ENCODE assay signal across 12 cellular contexts in genomic region chr2:241762321-241762932, GRCh38. TPM values are rescaled to one million over a fixed set of nuclear protein-coding genes. Genes with fewer than 3 reads are reported as not detected.
DNase-seq lines count a peak whose midpoint lies in the region; ATAC-seq and TF ChIP-seq lines count a peak whose summit lies in the region.
"Had no signal": no experiment of that assay in that cellular context is flagged by ENCODE, and none has a peak within 500 bp of the region (broad histone marks: within the 10 kb centered on the region; RNA-seq: fewer than 3 reads in every experiment).

No MANE protein-coding gene starts in this region.

- H3K27ac Mint-ChIP-seq in activated CD4-positive, alpha-beta memory T cell treated with anti-CD3 and anti-CD28 coated beads, Interleukin-2, amount 10 ng/mL, durations not matched to agents 7 days and 5 days, result peak overlapping the region; percentile 92
- H3K27ac Mint-ChIP-seq in mesothelial cell of epicardium, result peak overlapping the region; percentile 44

- H3K4me1 Mint-ChIP-seq in activated CD4-positive, alpha-beta memory T cell treated with anti-CD3 and anti-CD28 coated beads, Interleukin-2, amount 10 ng/mL, durations not matched to agents 7 days and 5 days, result peaks cover 55% of the 10 kb centered on the region
- peaks cover 33% of the 10 kb centered on the region for H3K4me1 Mint-ChIP-seq in mesothelial cell of epicardium

- no peaks in the 10 kb centered on the region for H3K27me3 Mint-ChIP-seq in activated CD4-positive, alpha-beta memory T cell treated with anti-CD3 and anti-CD28 coated beads, Interleukin-2, amount 10 ng/mL, durations not matched to agents 7 days and 5 days
- no peaks in the 10 kb centered on the region for H3K27me3 Mint-ChIP-seq in mesothelial cell of epicardium (ENCODE audit: low read depth)

- peaks cover 21% of the 10 kb centered on the region for H3K36me3 Mint-ChIP-seq in activated CD4-positive, alpha-beta memory T cell treated with anti-CD3 and anti-CD28 coated beads, Interleukin-2, amount 10 ng/mL, durations not matched to agents 7 days and 5 days (ENCODE audit: low read depth)
- H3K36me3 Mint-ChIP-seq in mesothelial cell of epicardium, result peaks cover 24% of the 10 kb centered on the region

- peak overlapping the region; percentile 45 for H3K4me3 Mint-ChIP-seq in activated CD4-positive, alpha-beta memory T cell treated with anti-CD3 and anti-CD28 coated beads, Interleukin-2, amount 10 ng/mL, durations not matched to agents 7 days and 5 days
- no peak overlapping the region for H3K4me3 Mint-ChIP-seq in mesothelial cell of epicardium

- no peak for TF ChIP-seq CTCF in mesothelial cell of epicardium (IDR thresholded peaks at IDR 0.05; ENCODE audit: unreplicated experiment)

- CTCF ChIA-PET in activated CD4-positive, alpha-beta memory T cell treated with anti-CD3 and anti-CD28 coated beads, Interleukin-2, amount 10 ng/mL, durations not matched to agents 7 days and 5 days (lab: Charles Lee), result interaction anchor here (0.8 to 2.2 kb wide), 5 partner anchors 22 to 116 kb away, joined by 3 to 8 read pairs (median 5); partner anchors contain the start of gene RTP5

- POLR2A ChIA-PET in activated CD4-positive, alpha-beta memory T cell treated with anti-CD3 and anti-CD28 coated beads, Interleukin-2, amount 10 ng/mL, durations not matched to agents 7 days and 5 days (lab: Charles Lee), result interaction anchor here (0.6 to 3.6 kb wide), 15 partner anchors 10 to 128 kb away, joined by 3 to 41 read pairs (median 9); partner anchors contain the start of genes D2HGDH, DTYMK, ING5 and PDCD1

- H3K9me3 Mint-ChIP-seq in activated CD4-positive, alpha-beta memory T cell treated with anti-CD3 and anti-CD28 coated beads, Interleukin-2, amount 10 ng/mL, durations not matched to agents 7 days and 5 days, result peaks cover 4% of the 10 kb centered on the region
- H3K9me3 Mint-ChIP-seq in mesothelial cell of epicardium, result peaks cover 4% of the 10 kb centered on the region

- ATAC-seq in HG02973 (IDR thresholded peaks at IDR 0.05; ENCODE audit: unreplicated experiment) (no peak), GM19452 (IDR thresholded peaks at IDR 0.05; ENCODE audit: unreplicated experiment) (no peak)

- peak; percentile 6 for DNase-seq in NCI-H510A treated with DMSO at 0.1 percent for 48 hours (lab: John Stamatoyannopoulos, UW)
- no peak for DNase-seq in NCI-H510A (lab: John Stamatoyannopoulos, UW)
- DNase-seq in DMS53 (lab: John Stamatoyannopoulos, UW), result peak; percentile 75
- peak; percentile 49 for DNase-seq in activated CD4-positive, alpha-beta memory T cell treated with anti-CD3 and anti-CD28 coated beads, Interleukin-2, amount 10 ng/mL, durations not matched to agents 7 days and 5 days
- DNase-seq in mesothelial cell of epicardium (ENCODE audit: low spot score in 2 of 2, unreplicated experiment in 2 of 2), result no peak
- no peak for DNase-seq in germinal center (ENCODE audit: low spot score)
- DNase-seq: brain microvascular endothelial cell, GOT3, NCI-H2081 treated with DMSO at 0.1 percent for 48 hours had no signal

RNA-seq across cellular contexts. Expression of gene GAL3ST2, which starts 14.2 kb away (rescaled TPM):
- total RNA-seq in activated CD4-positive, alpha-beta memory T cell treated with anti-CD3 and anti-CD28 coated beads, Interleukin-2, amount 10 ng/mL, durations not matched to agents 7 days and 5 days, result under 1 TPM; 0.23 to 0.58 TPM
- 0.86 to 1.1 TPM (median 1.1 TPM) in 3 replicates for total RNA-seq in mesothelial cell of epicardium

RNA-seq across cellular contexts. Expression of gene D2HGDH, which starts 28.0 kb away (rescaled TPM):
- total RNA-seq in activated CD4-positive, alpha-beta memory T cell treated with anti-CD3 and anti-CD28 coated beads, Interleukin-2, amount 10 ng/mL, durations not matched to agents 7 days and 5 days, result 10 to 100 TPM; 24.6 to 25.0 TPM
- 55.5 to 60.3 TPM (median 56.6 TPM) in 3 replicates for total RNA-seq in mesothelial cell of epicardium

RNA-seq across cellular contexts. Expression of gene NEU4, which starts 46.6 kb away (rescaled TPM):
- total RNA-seq in activated CD4-positive, alpha-beta memory T cell treated with anti-CD3 and anti-CD28 coated beads, Interleukin-2, amount 10 ng/mL, durations not matched to agents 7 days and 5 days, result under 1 TPM; 0.38 to 0.43 TPM
- 0.87 to 1.8 TPM (median 1.7 TPM) in 3 replicates for total RNA-seq in mesothelial cell of epicardium
- total RNA-seq: activated CD8-positive, alpha-beta memory T cell treated with anti-CD3 and anti-CD28 coated beads for 36 hours had no signal

Comparison
In these comparisons a context has a peak if more than half of its experiments do, and no peak if none do; other contexts are left out.
1. DNase-seq: peak in NCI-H510A treated with DMSO at 0.1 percent for 48 hours (single experiment), DMS53 (single experiment) and activated CD4-positive, alpha-beta memory T cell treated with anti-CD3 and anti-CD28 coated beads, Interleukin-2, amount 10 ng/mL, durations not matched to agents 7 days and 5 days (single experiment); none in NCI-H510A (single experiment), mesothelial cell of epicardium (0 of 2) and germinal center (single experiment).